In the genomic region with DNA sequence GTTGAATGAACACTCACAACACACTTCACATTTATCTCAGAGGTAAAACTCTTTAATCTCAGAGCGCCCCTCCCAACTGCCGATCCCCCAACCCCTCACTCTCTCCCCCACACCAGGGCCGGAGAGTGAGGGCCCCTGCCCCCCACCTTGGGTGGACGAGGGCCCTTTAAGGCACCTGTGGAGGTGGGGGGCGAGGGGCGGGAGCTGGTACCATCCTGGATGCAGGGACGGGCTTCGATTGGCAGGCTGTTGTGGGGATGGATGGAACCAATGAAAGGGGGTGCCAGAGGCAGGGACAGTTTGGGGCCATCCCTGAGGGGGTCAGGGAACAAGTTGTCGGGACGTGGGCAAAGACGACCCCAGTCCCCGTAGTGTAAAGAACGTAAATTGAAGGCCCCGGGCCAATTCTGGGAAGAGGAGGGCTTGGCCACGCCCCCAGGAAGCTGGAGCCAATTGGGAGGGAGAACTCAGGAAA, we compare ENCODE assay signal across 8 cellular contexts. TPM values are rescaled to one million over a fixed set of nuclear protein-coding genes. Genes with fewer than 3 reads are reported as not detected.
DNase-seq lines count a peak whose midpoint lies in the region; ATAC-seq and TF ChIP-seq lines count a peak whose summit lies in the region.

No MANE protein-coding gene starts in this region.

- CTCF ChIA-PET in CD8-positive, alpha-beta memory T cell (lab: Charles Lee), result interaction anchor here (0.6 to 1.8 kb wide), 5 partner anchors 21 to 396 kb away, joined by 3 to 6 read pairs (median 3); a partner anchor contains a TSS

- intact Hi-C loops in heart right ventricle (cut with DNase I), result loop anchor here in 5 of 10 donors (2.0 to 10.0 kb wide), 4 partner anchors 50 to 354 kb away; a partner anchor contains a TSS

- WGBS in GM23248 (ENCODE audit: low coverage in 1 of 2, low lambda C conversion rate in 2 of 2, missing lambda C conversion rate in 2 of 2), 2 experiments, result 0 to 2% methylated on average over 14 to 15 of the region's 15 CpGs
- 2% methylated on average over 15 of the region's 15 CpGs for WGBS in heart right ventricle, 2 donors

- H3K36me3 Mint-ChIP-seq in CD8-positive, alpha-beta memory T cell, result peaks cover 0 to 27% (median 2%) of the 10 kb centered on the region in 3 donors
- peaks cover 31 to 41% of the 10 kb centered on the region in 2 donors for H3K36me3 Mint-ChIP-seq in stimulated activated naive B cell treated with anti-CD40 and anti-IgM and Interleukin-4, amounts not matched to agents 10 μg/mL and 1 μg/mL and 100 μg/mL, for 72 hours
- peaks cover 8% of the 10 kb centered on the region for H3K36me3 Mint-ChIP-seq in chondrocyte (ENCODE audit: low read depth)

- peak; percentile 11 for ATAC-seq in RWPE2 (ENCODE audit: low read depth)
- ATAC-seq in heart right ventricle, result peak; percentile 1 to 28 (median 15)
- peak; percentile 27 to 30 for ATAC-seq in stimulated activated naive B cell treated with anti-CD40 and anti-IgM and Interleukin-4, amounts not matched to agents 10 μg/mL and 1 μg/mL and 100 μg/mL, for 72 hours (replicated peaks)

- no peaks in the 10 kb centered on the region for H3K9me2 ChIP-seq in GM23248 (ENCODE audit: insufficient read depth)

- peak overlapping the region in 1 of 7 donors; percentile 97 for H3K4me3 Mint-ChIP-seq in CD8-positive, alpha-beta memory T cell
- no peak overlapping the region for H3K4me3 Mint-ChIP-seq in stimulated activated naive B cell treated with anti-CD40 and anti-IgM and Interleukin-4, amounts not matched to agents 10 μg/mL and 1 μg/mL and 100 μg/mL, for 72 hours
- H3K4me3 Mint-ChIP-seq in chondrocyte (ENCODE audit: unreplicated experiment), result no peak overlapping the region

- H4K20me1 ChIP-seq in GM23248 (ENCODE audit: insufficient read depth), result no peaks in the 10 kb centered on the region

- in situ Hi-C loops in GM23248 (cut with MboI), result no loop called here

- H3K79me2 ChIP-seq in GM23248 (ENCODE audit: insufficient read depth), result peaks cover 55% of the 10 kb centered on the region

- peak overlapping the region; percentile 73 for H3K4me2 ChIP-seq in GM23248 (ENCODE audit: unreplicated experiment)

- peaks cover 47% of the 10 kb centered on the region for H3K4me1 ChIP-seq in CD8-positive, alpha-beta memory T cell (ENCODE audit: insufficient read depth, low read length)
- peaks cover 20% of the 10 kb centered on the region for H3K4me1 ChIP-seq in GM23248 (ENCODE audit: insufficient read depth)
- peaks cover 15% of the 10 kb centered on the region for H3K4me1 ChIP-seq in RWPE2 (ENCODE audit: insufficient read depth, poor library complexity, severe bottlenecking)
- H3K4me1 ChIP-seq in heart right ventricle, result peaks cover 20 to 55% (median 48%) of the 10 kb centered on the region in 9 donors

- peak overlapping the region in 1 of 8 donors; percentile 99 for H3K27ac Mint-ChIP-seq in CD8-positive, alpha-beta memory T cell
- no peak overlapping the region for H3K27ac Mint-ChIP-seq in stimulated activated naive B cell treated with anti-CD40 and anti-IgM and Interleukin-4, amounts not matched to agents 10 μg/mL and 1 μg/mL and 100 μg/mL, for 72 hours
- no peak overlapping the region for H3K27ac Mint-ChIP-seq in chondrocyte (ENCODE audit: unreplicated experiment)

- H3K9me3 ChIP-seq in CD8-positive, alpha-beta memory T cell (ENCODE audit: low read length), result no peaks in the 10 kb centered on the region
- no peaks in the 10 kb centered on the region for H3K9me3 ChIP-seq in GM23248 (ENCODE audit: low read depth)
- H3K9me3 ChIP-seq in RWPE2 (ENCODE audit: severe bottlenecking), result no peaks in the 10 kb centered on the region
- H3K9me3 ChIP-seq in heart right ventricle, result no peaks in the 10 kb centered on the region

- POLR2A ChIA-PET in CD8-positive, alpha-beta memory T cell (lab: Charles Lee), result interaction anchor here (0.7 to 1.7 kb wide), 10 partner anchors 8 to 229 kb away, joined by 3 to 17 read pairs (median 4); a partner anchor contains a TSS

- H3K36me3 ChIP-seq in CD8-positive, alpha-beta memory T cell (ENCODE audit: insufficient read depth, low read length), result peaks cover 7% of the 10 kb centered on the region
- H3K36me3 ChIP-seq in GM23248 (ENCODE audit: low read depth), result peaks cover 9% of the 10 kb centered on the region; the same call in 1 of the 2 replicates
- H3K36me3 ChIP-seq in RWPE2 (ENCODE audit: low read depth), result peaks cover 25% of the 10 kb centered on the region
- peaks cover 0 to 28% (median 4%) of the 10 kb centered on the region in 9 donors for H3K36me3 ChIP-seq in heart right ventricle

- H3K27me3 Mint-ChIP-seq in CD8-positive, alpha-beta memory T cell, result peaks cover 0 to 4% of the 10 kb centered on the region in 2 donors
- no peaks in the 10 kb centered on the region for H3K27me3 Mint-ChIP-seq in stimulated activated naive B cell treated with anti-CD40 and anti-IgM and Interleukin-4, amounts not matched to agents 10 μg/mL and 1 μg/mL and 100 μg/mL, for 72 hours
- H3K27me3 Mint-ChIP-seq in chondrocyte (ENCODE audit: low read depth), result no peaks in the 10 kb centered on the region

- peak overlapping the region; percentile 73 for H3K4me3 ChIP-seq in CD8-positive, alpha-beta memory T cell (ENCODE audit: low read length)
- H3K4me3 ChIP-seq in GM23248, result peak overlapping the region; percentile 68
- peak overlapping the region; percentile 32 for H3K4me3 ChIP-seq in RWPE2 (ENCODE audit: severe bottlenecking)
- peak overlapping the region in 9 of 10 donors; percentile 4 to 73 (median 58) for H3K4me3 ChIP-seq in heart right ventricle

- H3K9me3 Mint-ChIP-seq in CD8-positive, alpha-beta memory T cell, result peaks cover 0 to 3% (median 0%) of the 10 kb centered on the region in 5 donors
- H3K9me3 Mint-ChIP-seq in stimulated activated naive B cell treated with anti-CD40 and anti-IgM and Interleukin-4, amounts not matched to agents 10 μg/mL and 1 μg/mL and 100 μg/mL, for 72 hours, result no peaks in the 10 kb centered on the region
- no peaks in the 10 kb centered on the region for H3K9me3 Mint-ChIP-seq in chondrocyte (ENCODE audit: low read depth)

- TF ChIP-seq CTCF in RWPE2 (IDR thresholded peaks at IDR 0.05; ENCODE audit: poor library complexity, severe bottlenecking) (no peak), heart right ventricle (IDR thresholded peaks at IDR 0.05) (no peak), chondrocyte (IDR thresholded peaks at IDR 0.05) (no peak)

- peak overlapping the region; percentile 70 for H2AFZ ChIP-seq in GM23248

- peak in 1 of 5 donors; percentile 23 for DNase-seq in CD8-positive, alpha-beta memory T cell
- DNase-seq in GM23248 (no peak), RWPE2 (ENCODE audit: low spot score) (no peak), heart right ventricle (peak in 1 of 2 donors; percentile 91), DMS53 (lab: John Stamatoyannopoulos, UW) (no peak), occipital lobe (lab: John Stamatoyannopoulos, UW) (no peak), chondrocyte (ENCODE audit: low spot score) (no peak)
- DNase-seq in stimulated activated naive B cell treated with anti-CD40 and anti-IgM and Interleukin-4, amounts not matched to agents 10 μg/mL and 1 μg/mL and 100 μg/mL, for 72 hours, result no peak

- H3F3A ChIP-seq in GM23248 (ENCODE audit: insufficient read depth), result peaks cover 24% of the 10 kb centered on the region

- peak overlapping the region; percentile 43; the same call in 1 of the 2 replicates for H3K9ac ChIP-seq in GM23248

- H3K27me3 ChIP-seq in CD8-positive, alpha-beta memory T cell (ENCODE audit: insufficient read depth, low read length, poor library complexity, severe bottlenecking), result no peaks in the 10 kb centered on the region
- H3K27me3 ChIP-seq in GM23248 (replicated peaks; ENCODE audit: insufficient read depth), result no peaks in the 10 kb centered on the region
- no peaks in the 10 kb centered on the region for H3K27me3 ChIP-seq in RWPE2 (ENCODE audit: insufficient read depth, poor library complexity, severe bottlenecking)
- no peaks in the 10 kb centered on the region for H3K27me3 ChIP-seq in heart right ventricle

- peak overlapping the region; percentile 71 for H3K27ac ChIP-seq in CD8-positive, alpha-beta memory T cell (ENCODE audit: low read depth, low read length)
- H3K27ac ChIP-seq in GM23248 (peak overlapping the region; percentile 36), RWPE2 (ENCODE audit: poor library complexity, severe bottlenecking) (peak overlapping the region; percentile 83), heart right ventricle (peak overlapping the region; percentile 46 to 96 (median 88))

- peaks cover 22 to 35% (median 30%) of the 10 kb centered on the region in 3 donors for H3K4me1 Mint-ChIP-seq in CD8-positive, alpha-beta memory T cell
- H3K4me1 Mint-ChIP-seq in stimulated activated naive B cell treated with anti-CD40 and anti-IgM and Interleukin-4, amounts not matched to agents 10 μg/mL and 1 μg/mL and 100 μg/mL, for 72 hours, result peaks cover 27 to 55% of the 10 kb centered on the region in 2 donors
- peaks cover 41% of the 10 kb centered on the region for H3K4me1 Mint-ChIP-seq in chondrocyte (ENCODE audit: low read depth)

RNA-seq across cellular contexts. Expression of a gene that starts 1.7 kb away (rescaled TPM):
- total RNA-seq in CD8-positive, alpha-beta memory T cell, result 10 to 100 TPM; 91.6 to 98.7 TPM
- 28.4 TPM for polyA plus RNA-seq in CD8-positive, alpha-beta memory T cell
- total RNA-seq in GM23248 (2014; rRNA removed; shearing (Covaris generic)), result 31.5 and 35.9 TPM in 2 replicates
- polyA plus RNA-seq in GM23248 (2016; fragmentation: Nextera tagmentation; extraction: Ambion mirVana) (32.7 and 42.2 TPM in 2 replicates), heart right ventricle (10 to 100 TPM; 31.8 to 91.7 TPM)
- total RNA-seq in heart right ventricle (10 to 100 TPM; 24.0 to 43.9 (median 34.6) TPM), occipital lobe (24.0 TPM), chondrocyte (51.4 to 97.0 TPM (median 52.4 TPM) in 3 replicates)

RNA-seq across cellular contexts. Expression of a gene that starts 8.1 kb away (rescaled TPM):
- 10 to 100 TPM; 32.8 to 33.6 TPM for total RNA-seq in CD8-positive, alpha-beta memory T cell
- 4.7 TPM for polyA plus RNA-seq in CD8-positive, alpha-beta memory T cell
- total RNA-seq in GM23248 (2014; rRNA removed; shearing (Covaris generic)), result 11.6 and 17.3 TPM in 2 replicates
- 60.4 and 65.2 TPM in 2 replicates for polyA plus RNA-seq in GM23248 (2016; fragmentation: Nextera tagmentation; extraction: Ambion mirVana)
- 10 to 100 TPM; 26.0 to 51.9 (median 32.4) TPM for total RNA-seq in heart right ventricle
- polyA plus RNA-seq in heart right ventricle, result 10 to 100 TPM; 42.6 to 48.1 TPM
- total RNA-seq in occipital lobe, result 3.9 TPM
- total RNA-seq in chondrocyte, result 52.0 to 70.5 TPM (median 55.8 TPM) in 3 replicates

RNA-seq across cellular contexts. Expression of a gene that starts 8.5 kb away (rescaled TPM):
- 10 to 100 TPM; 31.7 to 33.5 TPM for total RNA-seq in CD8-positive, alpha-beta memory T cell
- 16.8 TPM for polyA plus RNA-seq in CD8-positive, alpha-beta memory T cell
- 6.3 and 6.6 TPM in 2 replicates for total RNA-seq in GM23248 (2014; rRNA removed; shearing (Covaris generic))
- polyA plus RNA-seq in GM23248 (2016; fragmentation: Nextera tagmentation; extraction: Ambion mirVana) (32.4 and 33.0 TPM in 2 replicates), heart right ventricle (10 to 100 TPM; 30.4 to 41.7 TPM)
- total RNA-seq in heart right ventricle (10 to 100 TPM; 40.6 to 57.9 (median 50.6) TPM), occipital lobe (6.1 TPM), chondrocyte (36.3 to 45.3 TPM (median 44.8 TPM) in 3 replicates)

RNA-seq across cellular contexts. Expression of a gene that starts 18.1 kb away (rescaled TPM):
- total RNA-seq in CD8-positive, alpha-beta memory T cell, result 10 to 100 TPM; 91.9 to 93.7 TPM
- polyA plus RNA-seq in CD8-positive, alpha-beta memory T cell, result 47.7 TPM
- total RNA-seq in GM23248 (2014; rRNA removed; shearing (Covaris generic)), result 53.1 and 88.0 TPM in 2 replicates
- 88.9 and 91.7 TPM in 2 replicates for polyA plus RNA-seq in GM23248 (2016; fragmentation: Nextera tagmentation; extraction: Ambion mirVana)
- total RNA-seq in heart right ventricle, result 100 to 1,000 TPM in 3 of 10 donors, 10 to 100 TPM in 7; 67.8 to 137 (median 90.0) TPM
- 100 to 1,000 TPM; 107 to 220 TPM for polyA plus RNA-seq in heart right ventricle
- total RNA-seq in occipital lobe, result 99.2 TPM
- 168 to 229 TPM (median 170 TPM) in 3 replicates for total RNA-seq in chondrocyte

RNA-seq across cellular contexts. Expression of a gene that starts 27.6 kb away (rescaled TPM):
- 10 to 100 TPM; 35.6 to 39.1 TPM for total RNA-seq in CD8-positive, alpha-beta memory T cell
- polyA plus RNA-seq in CD8-positive, alpha-beta memory T cell, result 13.1 TPM
- total RNA-seq in GM23248 (2014; rRNA removed; shearing (Covaris generic)), result not detected in 2 replicates
- polyA plus RNA-seq in GM23248 (2016; fragmentation: Nextera tagmentation; extraction: Ambion mirVana) (0.66 and 0.91 TPM in 2 replicates), heart right ventricle (under 1 TPM in 1 of 2 donors, not detected in 1; 0.33 TPM)
- total RNA-seq in heart right ventricle (10 to 100 TPM in 1 of 10 donors, under 1 TPM in 7, not detected in 2; 0.26 to 26.9 (median 0.60) TPM), occipital lobe (not detected), chondrocyte (0.17 TPM in 1 of 3 replicates, not detected in the others)

Comparison
In these comparisons a context has a peak if more than half of its experiments do, and no peak if none do; other contexts are left out.
1. H3K27ac ChIP-seq: peak in every context shown above with its lines; median percentile 88 in heart right ventricle; 83 in RWPE2; 71 in CD8-positive, alpha-beta memory T cell; 36 in GM23248.